Comparison of ENCODE assay signal across 8 cellular contexts in the genomic region with DNA sequence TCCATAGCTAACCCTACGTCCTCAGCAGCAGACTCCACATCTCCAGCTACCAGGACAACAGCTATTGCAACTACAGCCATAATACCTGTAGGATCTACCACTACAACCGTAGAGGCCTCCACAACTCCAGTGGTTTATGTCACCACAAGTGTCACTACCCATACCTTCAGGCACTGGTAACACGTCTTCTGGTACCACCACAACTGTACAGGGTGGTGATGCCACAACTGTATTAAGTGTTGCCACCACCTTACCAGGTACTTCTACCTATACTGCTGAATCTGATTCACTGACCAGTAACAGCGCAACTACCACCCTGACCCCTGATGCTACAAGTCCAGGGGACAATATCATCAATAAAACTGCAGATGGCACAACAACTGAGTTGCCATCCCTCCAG. TPM values are rescaled to one million over a fixed set of nuclear protein-coding genes. Genes with fewer than 3 reads are reported as not detected.
"Had no signal": no experiment of that assay in that cellular context is flagged by ENCODE, and none has a peak within 500 bp of the region (broad histone marks: within the 10 kb centered on the region; RNA-seq: fewer than 3 reads in every experiment).

No MANE protein-coding gene starts in this region.

- H3K4me3 ChIP-seq: K562 had no signal

- H3K36me3 Mint-ChIP-seq: IgD-negative memory B cell had no signal

- FAIRE-seq: HepG2, HTR-8/SVneo, K562 had no signal

- H3K27ac Mint-ChIP-seq: IgD-negative memory B cell had no signal

- H3K27me3 Mint-ChIP-seq: IgD-negative memory B cell had no signal

- ATAC-seq: HepG2, K562 had no signal

- H3K4me1 Mint-ChIP-seq: IgD-negative memory B cell had no signal

- H3K9me3 Mint-ChIP-seq: IgD-negative memory B cell had no signal

- H3K4me3 Mint-ChIP-seq: IgD-negative memory B cell had no signal

- DNase-seq: IMR-90, KBM-7 had no signal

RNA-seq across cellular contexts. Expression of gene CABS1, which starts 34.6 kb away (rescaled TPM):
- total RNA-seq: HepG2, HT-29, HT1080, IMR-90, K562 had no signal

RNA-seq across cellular contexts. Expression of gene CSN3, which starts 57.8 kb away (rescaled TPM):
- total RNA-seq: HepG2, HT-29, HT1080, IMR-90, K562 had no signal
